1 cellular context compared by ENCODE assay signal in the genomic region with DNA sequence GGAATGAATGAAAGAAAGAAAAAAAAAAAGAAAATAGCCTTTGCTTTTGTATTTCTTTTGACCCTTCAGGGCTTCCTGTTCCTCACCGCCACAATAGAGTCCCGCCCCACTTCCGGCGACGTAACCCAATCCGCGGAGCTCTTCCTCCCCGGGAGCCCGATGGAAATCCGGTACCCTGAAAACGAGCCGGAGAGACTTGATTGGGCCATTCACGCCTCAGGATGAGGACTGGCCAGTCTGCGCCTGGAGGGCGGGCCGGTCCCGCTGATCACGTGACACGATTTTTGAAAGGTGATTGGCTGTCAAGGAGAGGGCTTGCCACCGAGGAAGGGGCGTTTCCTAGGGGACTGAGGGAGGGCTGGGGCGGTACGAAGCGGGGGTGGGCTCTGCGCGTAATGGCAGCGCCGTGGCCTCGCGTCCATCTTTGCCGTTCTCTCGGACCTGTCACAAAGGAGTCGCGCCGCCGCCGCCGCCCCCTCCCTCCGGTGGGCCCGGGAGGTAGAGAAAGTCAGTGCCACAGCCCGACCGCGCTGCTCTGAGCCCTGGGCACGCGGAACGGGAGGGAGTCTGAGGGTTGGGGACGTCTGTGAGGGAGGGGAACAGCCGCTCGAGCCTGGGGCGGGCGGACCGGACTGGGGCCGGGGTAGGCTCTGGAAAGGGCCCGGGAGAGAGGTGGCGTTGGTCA.
TF ChIP-seq lines count a peak whose summit lies in the region.

Gene PSME3IP1 (minus strand): TSS at position 95 of the 685 bp plus-strand sequence. CDS start 12,185 bp downstream, outside the sequence.
Gene RSPRY1 (plus strand): TSS at position 385 of the 685 bp plus-strand sequence. CDS start 18,330 bp downstream, outside the sequence.

TF ChIP-seq in HepG2, 621 proteins besides CTCF, POLR2A, EP300 and RAD21 (continued from another document and continues in another):
- TF ChIP-seq, protein P1, sequence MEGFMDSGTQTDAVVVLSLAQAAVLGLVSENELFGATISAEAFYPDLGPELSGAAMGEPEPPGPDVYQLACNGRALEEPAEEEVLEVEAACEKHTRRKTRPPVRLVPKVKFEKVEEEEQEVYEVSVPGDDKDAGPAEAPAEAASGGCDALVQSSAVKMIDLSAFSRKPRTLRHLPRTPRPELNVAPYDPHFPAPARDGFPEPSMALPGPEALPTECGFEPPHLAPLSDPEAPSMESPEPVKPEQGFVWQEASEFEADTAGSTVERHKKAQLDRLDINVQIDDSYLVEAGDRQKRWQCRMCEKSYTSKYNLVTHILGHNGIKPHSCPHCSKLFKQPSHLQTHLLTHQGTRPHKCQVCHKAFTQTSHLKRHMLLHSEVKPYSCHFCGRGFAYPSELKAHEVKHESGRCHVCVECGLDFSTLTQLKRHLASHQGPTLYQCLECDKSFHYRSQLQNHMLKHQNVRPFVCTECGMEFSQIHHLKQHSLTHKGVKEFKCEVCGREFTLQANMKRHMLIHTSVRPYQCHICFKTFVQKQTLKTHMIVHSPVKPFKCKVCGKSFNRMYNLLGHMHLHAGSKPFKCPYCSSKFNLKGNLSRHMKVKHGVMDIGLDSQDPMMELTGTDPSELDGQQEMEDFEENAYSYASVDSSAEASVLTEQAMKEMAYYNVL (CRISPR knock-in tag; IDR thresholded peaks at IDR 0.05; ENCODE audit: borderline replicate concordance): no peak
- TF ChIP-seq NFE2 (CRISPR knock-in tag; IDR thresholded peaks at IDR 0.05) (no peak), RCOR2 (CRISPR knock-in tag; IDR thresholded peaks at IDR 0.05) (no peak), ZNF878 (CRISPR knock-in tag; IDR thresholded peaks at IDR 0.05) (peak; percentile 60; the same call in 1 of the 2 replicates), SMYD3 (CRISPR knock-in tag; IDR thresholded peaks at IDR 0.05) (no peak; the same call in 1 of the 2 replicates), TCF7L2 (IDR thresholded peaks at IDR 0.05; ENCODE audit: low read depth, low read length) (no peak), HBP1 (CRISPR knock-in tag; IDR thresholded peaks at IDR 0.05; ENCODE audit: low read depth) (no peak), ZNF136 (CRISPR knock-in tag; IDR thresholded peaks at IDR 0.05; ENCODE audit: low read depth) (no peak), YEATS4 (CRISPR knock-in tag; IDR thresholded peaks at IDR 0.05; ENCODE audit: borderline replicate concordance) (peak; percentile 88), TFDP2 (CRISPR knock-in tag; IDR thresholded peaks at IDR 0.05) (0 out of 2 replicates have a peak, but pooled peaks have one; percentile 37), ZBTB37 (CRISPR knock-in tag; IDR thresholded peaks at IDR 0.05) (no peak), ZNF75D (CRISPR knock-in tag; IDR thresholded peaks at IDR 0.05; ENCODE audit: borderline replicate concordance) (no peak), GLI4 (CRISPR knock-in tag; IDR thresholded peaks at IDR 0.05; ENCODE audit: borderline replicate concordance) (no peak; the same call in 1 of the 2 replicates), CBX5 (CRISPR knock-in tag; IDR thresholded peaks at IDR 0.05; ENCODE audit: borderline replicate concordance) (peak; percentile 56; the same call in 1 of the 2 replicates), MXI1 (IDR thresholded peaks at IDR 0.05; ENCODE audit: borderline replicate concordance, low read depth, low read length) (peak; percentile 77; the same call in 1 of the 3 replicates), SMAD3 (CRISPR knock-in tag; IDR thresholded peaks at IDR 0.05) (no peak; the same call in 1 of the 2 replicates), ZSCAN29 (CRISPR knock-in tag; conservative IDR thresholded peaks at IDR 0.05) (0 out of 2 replicates have a peak, but pooled peaks have one; percentile 29), NAIF1 (CRISPR knock-in tag; IDR thresholded peaks at IDR 0.05; ENCODE audit: borderline replicate concordance) (no peak), SP2 (CRISPR knock-in tag; IDR thresholded peaks at IDR 0.05) (peak; percentile 90), SOX13 (IDR thresholded peaks at IDR 0.05) (no peak), SOX13 (CRISPR knock-in tag; conservative IDR thresholded peaks at IDR 0.05 in 1 of 2, IDR thresholded peaks at IDR 0.05 in 1 of 2) (0 out of 4 replicates have a peak, but pooled peaks of 1 of the 2 experiments have one; percentile 9), TBL1XR1 (IDR thresholded peaks at IDR 0.05; ENCODE audit: borderline replicate concordance, low read length, partially characterized antibody) (peak; percentile 60), NFYC (CRISPR knock-in tag; IDR thresholded peaks at IDR 0.05) (peak; percentile 93), GZF1 (CRISPR knock-in tag; IDR thresholded peaks at IDR 0.05) (peak; percentile 57; the same call in 1 of the 2 replicates), ZNF768 (CRISPR knock-in tag; IDR thresholded peaks at IDR 0.05) (peak; percentile 83; the same call in 1 of the 2 replicates), NKX3-1 (CRISPR knock-in tag; IDR thresholded peaks at IDR 0.05) (0 out of 2 replicates have a peak, but pooled peaks have one; percentile 1), HOXA7 (CRISPR knock-in tag; IDR thresholded peaks at IDR 0.05) (no peak), ZMYM3 (CRISPR knock-in tag; IDR thresholded peaks at IDR 0.05) (no peak; the same call in 1 of the 2 replicates), MYC (CRISPR knock-in tag; IDR thresholded peaks at IDR 0.05; ENCODE audit: borderline replicate concordance) (peak; percentile 80; the same call in 1 of the 2 replicates), SIX1 (CRISPR knock-in tag; IDR thresholded peaks at IDR 0.05; ENCODE audit: borderline replicate concordance) (no peak), REL (CRISPR knock-in tag; conservative IDR thresholded peaks at IDR 0.05) (no peak; the same call in 1 of the 2 replicates), CENPT (CRISPR knock-in tag; IDR thresholded peaks at IDR 0.05; ENCODE audit: low read depth) (no peak), KDM1A (CRISPR knock-in tag; IDR thresholded peaks at IDR 0.05) (no peak), MTERF4 (CRISPR knock-in tag; IDR thresholded peaks at IDR 0.05) (no peak), ZNF382 (CRISPR knock-in tag; IDR thresholded peaks at IDR 0.05; ENCODE audit: borderline replicate concordance) (no peak), AGO1 (IDR thresholded peaks at IDR 0.05; ENCODE audit: low read depth, low read length, poor library complexity, severe bottlenecking) (no peak)
- TF ChIP-seq, protein P2, sequence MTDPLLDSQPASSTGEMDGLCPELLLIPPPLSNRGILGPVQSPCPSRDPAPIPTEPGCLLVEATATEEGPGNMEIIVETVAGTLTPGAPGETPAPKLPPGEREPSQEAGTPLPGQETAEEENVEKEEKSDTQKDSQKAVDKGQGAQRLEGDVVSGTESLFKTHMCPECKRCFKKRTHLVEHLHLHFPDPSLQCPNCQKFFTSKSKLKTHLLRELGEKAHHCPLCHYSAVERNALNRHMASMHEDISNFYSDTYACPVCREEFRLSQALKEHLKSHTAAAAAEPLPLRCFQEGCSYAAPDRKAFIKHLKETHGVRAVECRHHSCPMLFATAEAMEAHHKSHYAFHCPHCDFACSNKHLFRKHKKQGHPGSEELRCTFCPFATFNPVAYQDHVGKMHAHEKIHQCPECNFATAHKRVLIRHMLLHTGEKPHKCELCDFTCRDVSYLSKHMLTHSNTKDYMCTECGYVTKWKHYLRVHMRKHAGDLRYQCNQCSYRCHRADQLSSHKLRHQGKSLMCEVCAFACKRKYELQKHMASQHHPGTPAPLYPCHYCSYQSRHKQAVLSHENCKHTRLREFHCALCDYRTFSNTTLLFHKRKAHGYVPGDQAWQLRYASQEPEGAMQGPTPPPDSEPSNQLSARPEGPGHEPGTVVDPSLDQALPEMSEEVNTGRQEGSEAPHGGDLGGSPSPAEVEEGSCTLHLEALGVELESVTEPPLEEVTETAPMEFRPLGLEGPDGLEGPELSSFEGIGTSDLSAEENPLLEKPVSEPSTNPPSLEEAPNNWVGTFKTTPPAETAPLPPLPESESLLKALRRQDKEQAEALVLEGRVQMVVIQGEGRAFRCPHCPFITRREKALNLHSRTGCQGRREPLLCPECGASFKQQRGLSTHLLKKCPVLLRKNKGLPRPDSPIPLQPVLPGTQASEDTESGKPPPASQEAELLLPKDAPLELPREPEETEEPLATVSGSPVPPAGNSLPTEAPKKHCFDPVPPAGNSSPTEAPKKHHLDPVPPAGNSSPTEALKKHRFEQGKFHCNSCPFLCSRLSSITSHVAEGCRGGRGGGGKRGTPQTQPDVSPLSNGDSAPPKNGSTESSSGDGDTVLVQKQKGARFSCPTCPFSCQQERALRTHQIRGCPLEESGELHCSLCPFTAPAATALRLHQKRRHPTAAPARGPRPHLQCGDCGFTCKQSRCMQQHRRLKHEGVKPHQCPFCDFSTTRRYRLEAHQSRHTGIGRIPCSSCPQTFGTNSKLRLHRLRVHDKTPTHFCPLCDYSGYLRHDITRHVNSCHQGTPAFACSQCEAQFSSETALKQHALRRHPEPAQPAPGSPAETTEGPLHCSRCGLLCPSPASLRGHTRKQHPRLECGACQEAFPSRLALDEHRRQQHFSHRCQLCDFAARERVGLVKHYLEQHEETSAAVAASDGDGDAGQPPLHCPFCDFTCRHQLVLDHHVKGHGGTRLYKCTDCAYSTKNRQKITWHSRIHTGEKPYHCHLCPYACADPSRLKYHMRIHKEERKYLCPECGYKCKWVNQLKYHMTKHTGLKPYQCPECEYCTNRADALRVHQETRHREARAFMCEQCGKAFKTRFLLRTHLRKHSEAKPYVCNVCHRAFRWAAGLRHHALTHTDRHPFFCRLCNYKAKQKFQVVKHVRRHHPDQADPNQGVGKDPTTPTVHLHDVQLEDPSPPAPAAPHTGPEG (CRISPR knock-in tag; IDR thresholded peaks at IDR 0.05): no peak; the same call in none of the 2 replicates
- TF ChIP-seq, protein P3, sequence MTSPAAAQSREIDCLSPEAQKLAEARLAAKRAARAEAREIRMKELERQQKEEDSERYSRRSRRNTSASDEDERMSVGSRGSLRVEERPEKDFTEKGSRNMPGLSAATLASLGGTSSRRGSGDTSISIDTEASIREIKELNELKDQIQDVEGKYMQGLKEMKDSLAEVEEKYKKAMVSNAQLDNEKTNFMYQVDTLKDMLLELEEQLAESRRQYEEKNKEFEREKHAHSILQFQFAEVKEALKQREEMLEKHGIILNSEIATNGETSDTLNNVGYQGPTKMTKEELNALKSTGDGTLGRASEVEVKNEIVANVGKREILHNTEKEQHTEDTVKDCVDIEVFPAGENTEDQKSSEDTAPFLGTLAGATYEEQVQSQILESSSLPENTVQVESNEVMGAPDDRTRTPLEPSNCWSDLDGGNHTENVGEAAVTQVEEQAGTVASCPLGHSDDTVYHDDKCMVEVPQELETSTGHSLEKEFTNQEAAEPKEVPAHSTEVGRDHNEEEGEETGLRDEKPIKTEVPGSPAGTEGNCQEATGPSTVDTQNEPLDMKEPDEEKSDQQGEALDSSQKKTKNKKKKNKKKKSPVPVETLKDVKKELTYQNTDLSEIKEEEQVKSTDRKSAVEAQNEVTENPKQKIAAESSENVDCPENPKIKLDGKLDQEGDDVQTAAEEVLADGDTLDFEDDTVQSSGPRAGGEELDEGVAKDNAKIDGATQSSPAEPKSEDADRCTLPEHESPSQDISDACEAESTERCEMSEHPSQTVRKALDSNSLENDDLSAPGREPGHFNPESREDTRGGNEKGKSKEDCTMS (CRISPR knock-in tag; conservative IDR thresholded peaks at IDR 0.05): no peak
- TF ChIP-seq, protein P4, sequence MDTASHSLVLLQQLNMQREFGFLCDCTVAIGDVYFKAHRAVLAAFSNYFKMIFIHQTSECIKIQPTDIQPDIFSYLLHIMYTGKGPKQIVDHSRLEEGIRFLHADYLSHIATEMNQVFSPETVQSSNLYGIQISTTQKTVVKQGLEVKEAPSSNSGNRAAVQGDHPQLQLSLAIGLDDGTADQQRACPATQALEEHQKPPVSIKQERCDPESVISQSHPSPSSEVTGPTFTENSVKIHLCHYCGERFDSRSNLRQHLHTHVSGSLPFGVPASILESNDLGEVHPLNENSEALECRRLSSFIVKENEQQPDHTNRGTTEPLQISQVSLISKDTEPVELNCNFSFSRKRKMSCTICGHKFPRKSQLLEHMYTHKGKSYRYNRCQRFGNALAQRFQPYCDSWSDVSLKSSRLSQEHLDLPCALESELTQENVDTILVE (CRISPR knock-in tag; IDR thresholded peaks at IDR 0.05): peak; percentile 49
